8 cellular contexts compared by ENCODE assay signal in genomic region chr11:66568124-66568916, GRCh38. TPM values are rescaled to one million over a fixed set of nuclear protein-coding genes. Genes with fewer than 3 reads are reported as not detected.
DNase-seq lines count a peak whose midpoint lies in the region; TF ChIP-seq lines count a peak whose summit lies in the region.

TSS of gene CTSF (minus strand) at chr11:66568606. CDS start at chr11:66568486, 120 bp downstream.

- H3K36me3 ChIP-seq in osteoblast (ENCODE audit: insufficient read depth, low read length) (no peaks in the 10 kb centered on the region), testis (ENCODE audit: low read depth, missing control alignments) (no peaks in the 10 kb centered on the region)

- DNase-seq in DMS 273 (lab: John Stamatoyannopoulos, UW; ENCODE audit: unreplicated experiment) (peak; percentile 60), SHP77 treated with DMSO at 0.1 percent for 48 hours (lab: John Stamatoyannopoulos, UW) (peak; percentile 55), foreskin fibroblast (peak; percentile 72 to 93), osteoblast (ENCODE audit: insufficient read length, low spot score, missing footprints) (peak; percentile 100), testis (peak; percentile 94), ACHN (no peak)
- DNase-seq in activated naive CD4-positive, alpha-beta T cell treated with Interleukin-2 at 50 U/mL for 16 hours = peak; percentile 74

- H3K27me3 ChIP-seq in osteoblast (ENCODE audit: insufficient read depth, low read length) (peaks cover 4% of the 10 kb centered on the region), testis (no peaks in the 10 kb centered on the region)

- no peaks in the 10 kb centered on the region for H3K79me2 ChIP-seq in osteoblast (ENCODE audit: insufficient read depth, low read length)

- peaks cover 4% of the 10 kb centered on the region for H3K27me3 Mint-ChIP-seq in IgD-negative memory B cell

- peaks cover 0 to 3% (median 2%) of the 10 kb centered on the region in 3 donors for H3K4me1 Mint-ChIP-seq in IgD-negative memory B cell

- H3K27ac ChIP-seq in osteoblast (ENCODE audit: low read depth, low read length) = no peak within 1 kb of the TSS
- H3K27ac ChIP-seq in testis = peak within 1 kb of the TSS in 1 of 2 donors; percentile 61

- intact Hi-C loops in testis (cut with DNase I; ENCODE audit: low total_unique reads) = no loop called here

- no peak for TF ChIP-seq POLR2A in testis (IDR thresholded peaks at IDR 0.05)

- peak within 1 kb of the TSS; percentile 82 for H2AFZ ChIP-seq in osteoblast (ENCODE audit: low read length)

- H3K4me1 ChIP-seq in osteoblast (ENCODE audit: insufficient read depth, low read length) = peaks cover 5% of the 10 kb centered on the region
- H3K4me1 ChIP-seq in testis = no peaks in the 10 kb centered on the region

- H3K4me3 ChIP-seq in foreskin fibroblast (ENCODE audit: low read depth in 1 of 2, low read length in 2 of 2) (peak within 1 kb of the TSS; percentile 48 to 49), osteoblast (ENCODE audit: insufficient read depth, low read length) (peak within 1 kb of the TSS; percentile 72), testis (peak within 1 kb of the TSS; percentile 60 to 66)

- WGBS in testis, 2 donors = 4 to 9% methylated on average over 12 to 50 of the region's 77 CpGs

- H3K9me3 ChIP-seq in osteoblast (ENCODE audit: low read depth, low read length) = no peaks in the 10 kb centered on the region
- H3K9me3 ChIP-seq in testis = no peaks in the 10 kb centered on the region

- H3K36me3 Mint-ChIP-seq in IgD-negative memory B cell = no peaks in the 10 kb centered on the region

- peak within 1 kb of the TSS; percentile 72 to 89 (median 81) for H3K4me3 Mint-ChIP-seq in IgD-negative memory B cell

- H3K9me3 Mint-ChIP-seq in IgD-negative memory B cell = no peaks in the 10 kb centered on the region

- TF ChIP-seq CTCF in foreskin fibroblast (IDR thresholded peaks at IDR 0.05; ENCODE audit: low read depth, low read length) = no peak
- TF ChIP-seq CTCF in osteoblast (IDR thresholded peaks at IDR 0.05; ENCODE audit: extremely low read depth, low read depth, low read length) = no peak
- TF ChIP-seq CTCF in testis (IDR thresholded peaks at IDR 0.05) = no peak

- in situ Hi-C loops in ACHN (cut with HindIII; ENCODE audit: low pct_ligation_motif_present, low pct_unique_long_range_greater_than_20kb, low sequenced_read_pairs) = no loop called here

- peak within 1 kb of the TSS; percentile 85 for H3K4me2 ChIP-seq in osteoblast (ENCODE audit: insufficient read depth, low read length)

- H4K20me1 ChIP-seq in osteoblast (ENCODE audit: insufficient read depth, low read length) = no peaks in the 10 kb centered on the region

- peak within 1 kb of the TSS in 1 of 3 donors; percentile 28 for H3K27ac Mint-ChIP-seq in IgD-negative memory B cell

RNA-seq across cellular contexts. Expression of gene CTSF, which starts in this region (rescaled TPM):
- polyA plus RNA-seq in IgD-negative memory B cell (7.0 TPM), testis (ENCODE audit: insufficient read depth, low read depth, low replicate concordance) (242 TPM)
- total RNA-seq in osteoblast (41.3 and 45.6 TPM in 2 replicates), testis (100 to 1,000 TPM; 125 to 164 TPM)

Comparison
In these comparisons a context has a peak if more than half of its experiments do, and no peak if none do; other contexts are left out.
1. RNA of gene CTSF (polyA plus RNA-seq): 242 TPM in testis (single experiment); 7.0 TPM in IgD-negative memory B cell (single experiment); every median in the first group is over 10 times any median in the second.
2. Peak in every context shown above with its lines, with median percentiles within 50 percentile points of each other: H3K4me3 ChIP-seq.